ENCODE assay signal across 9 cellular contexts in genomic region chr22:35552186-35552842, GRCh38. TPM values are rescaled to one million over a fixed set of nuclear protein-coding genes. Genes with fewer than 3 reads are reported as not detected.
A peak's percentile ranks its signal among the peaks of the same experiment; 100 is the strongest.
DNase-seq lines count a peak whose midpoint lies in the region; ATAC-seq, FAIRE-seq and TF ChIP-seq lines count a peak whose summit lies in the region.
"Had no signal": no experiment of that assay in that cellular context is flagged by ENCODE, and none has a peak within 500 bp of the region (broad histone marks: within the 10 kb centered on the region; RNA-seq: fewer than 3 reads in every experiment).

No MANE protein-coding gene starts in this region.

- H2BK120ac ChIP-seq in H1 (replicated peaks; ENCODE audit: low read depth, low read length): no peak overlapping the region

- H3K4me2 ChIP-seq in H1 (ENCODE audit: insufficient read depth in 1 of 2, low read depth in 2 of 2, low read length in 2 of 2): peak overlapping the region; percentile 1 to 35; a peak in 1 of 4 replicates

- peak overlapping the region; percentile 24; the same call in 1 of the 2 replicates for H2AFZ ChIP-seq in H1 (ENCODE audit: low read length)
- H2AFZ ChIP-seq: parathyroid adenoma had no signal

- peaks cover 0 to 23% (median 11%) of the 10 kb centered on the region in 4 experiments; a peak in 6 of 7 replicates for H3K4me1 ChIP-seq in H1 (replicated peaks in 1 of 4; ENCODE audit: control insufficient read depth in 3 of 4, insufficient read depth in 4 of 4, low read length in 3 of 4)
- H3K4me1 ChIP-seq: parathyroid adenoma had no signal

- no peaks in the 10 kb centered on the region; a peak in 1 of 7 replicates for H3K27me3 ChIP-seq in H1 (replicated peaks in 1 of 4; ENCODE audit: control insufficient read depth in 3 of 4, extremely low read depth in 1 of 4, insufficient read depth in 3 of 4, low read length in 3 of 4)

- no peak overlapping the region; the same call in 1 of the 2 replicates for H4K8ac ChIP-seq in H1 (ENCODE audit: extremely low read depth, insufficient read depth, low read length)

- DNase-seq in AG08396 (ENCODE audit: low spot score): peak; percentile 66
- DNase-seq in HuH-7 (ENCODE audit: low spot score): peak; percentile 69
- DNase-seq in activated CD4-positive, alpha-beta T cell treated with anti-CD3 and anti-CD28 coated beads, Interleukin-2, amount 10 ng/mL, durations not matched to agents 7 days and 5 days: peak; percentile 94
- peak in 1 of 2 experiments; percentile 94 for DNase-seq in H1 (ENCODE audit: low read depth in 1 of 2, low spot score in 2 of 2)
- peak; percentile 69 to 79 (median 70) for DNase-seq in stimulated activated CD4-positive, alpha-beta T cell treated with anti-CD3 and anti-CD28 coated beads, TNF-alpha, amount 100 ng/mL, for 48 hours (ENCODE audit: low read depth in 3 of 3)
- no peak for DNase-seq in DMS79 (lab: John Stamatoyannopoulos, UW)

- no peak overlapping the region for H3K18ac ChIP-seq in H1 (ENCODE audit: extremely low read depth, low read length)

- no peak overlapping the region for H3K4me3 ChIP-seq in H1 (ENCODE audit: extremely low read depth in 1 of 4, insufficient read depth in 2 of 4, low read depth in 3 of 4, low read length in 4 of 4)

- H4K5ac ChIP-seq in H1 (ENCODE audit: insufficient read length, low read depth, low read length): no peak overlapping the region

- peak overlapping the region; percentile 73; the same call in 1 of the 2 replicates for H2BK5ac ChIP-seq in H1 (ENCODE audit: low read depth, low read length)

- TF ChIP-seq RAD21 in H1 (IDR thresholded peaks at IDR 0.05 in 1 of 2, conservative IDR thresholded peaks at IDR 0.05 in 1 of 2; ENCODE audit: low read depth in 2 of 2, low read length in 2 of 2): no peak

- CTCF ChIA-PET in activated CD4-positive, alpha-beta T cell treated with anti-CD3 and anti-CD28 coated beads, Interleukin-2, amount 10 ng/mL, durations not matched to agents 7 days and 5 days (lab: Charles Lee): interaction anchor here (1.3 to 2.1 kb wide), 3 partner anchors 11 to 23 kb away, joined by 3 to 11 read pairs (median 6); partner anchors contain the start of gene RASD2
- CTCF ChIA-PET in H1 (lab: Charles Lee; ENCODE audit: partially characterized antibody): interaction anchor here (0.8 to 6.2 kb wide), 6 partner anchors 12 to 91 kb away, joined by 3 to 51 read pairs (median 10); partner anchors contain the start of gene RASD2

- no peak overlapping the region; the same call in 1 of the 2 replicates for H2BK15ac ChIP-seq in H1 (ENCODE audit: low read length)

- WGBS in H1 (ENCODE audit: extremely low coverage in 1 of 2, insufficient coverage in 1 of 2, insufficient read length in 1 of 2, insufficient replicate concordance in 2 of 2, low coverage in 1 of 2, low lambda C conversion rate in 2 of 2, missing lambda C conversion rate in 1 of 2), 2 experiments: 42% methylated on average over 14 of the region's 14 CpGs; no CpG with 5 or more reads in 1 of the 2 experiments

- no peak overlapping the region for H4K91ac ChIP-seq in H1 (replicated peaks; ENCODE audit: insufficient read length, low read length)

- H3K4me3 Mint-ChIP-seq in activated CD4-positive, alpha-beta T cell treated with anti-CD3 and anti-CD28 coated beads, Interleukin-2, amount 10 ng/mL, durations not matched to agents 7 days and 5 days: peak overlapping the region; percentile 2

- no peaks in the 10 kb centered on the region for H3K79me2 ChIP-seq in H1 (ENCODE audit: control insufficient read depth in 1 of 2, insufficient read depth in 2 of 2, low read length in 2 of 2)
- H3K79me2 ChIP-seq: parathyroid adenoma had no signal

- TF ChIP-seq POLR2A in H1 (IDR thresholded peaks at IDR 0.05; ENCODE audit: control extremely low read depth in 1 of 2, low read depth in 2 of 2, low read length in 2 of 2): no peak

- no peak overlapping the region for H3K14ac ChIP-seq in H1 (ENCODE audit: insufficient read length)

- no peak for ATAC-seq in HG03460 (IDR thresholded peaks at IDR 0.05; ENCODE audit: unreplicated experiment)
- ATAC-seq in HG03457 (IDR thresholded peaks at IDR 0.05; ENCODE audit: unreplicated experiment): no peak

- H3K23ac ChIP-seq in H1 (ENCODE audit: insufficient read length): no peak overlapping the region

- H3K4ac ChIP-seq in H1 (replicated peaks; ENCODE audit: insufficient read length, low read depth, low read length): no peak overlapping the region

- H2BK12ac ChIP-seq in H1 (ENCODE audit: low read depth, low read length): peak overlapping the region; percentile 71; the same call in 1 of the 2 replicates

- H2AK5ac ChIP-seq in H1 (ENCODE audit: low read depth, low read length): no peak overlapping the region; the same call in 1 of the 2 replicates

- TF ChIP-seq EP300 in H1 (IDR thresholded peaks at IDR 0.05; ENCODE audit: borderline replicate concordance in 1 of 2, low read depth in 2 of 2, low read length in 2 of 2): no peak

- peaks cover 7% of the 10 kb centered on the region for H3K27me3 Mint-ChIP-seq in activated CD4-positive, alpha-beta T cell treated with anti-CD3 and anti-CD28 coated beads, Interleukin-2, amount 10 ng/mL, durations not matched to agents 7 days and 5 days

- FAIRE-seq in H1 (lab: Jason Lieb, UNC): peak; percentile 36

- no peaks in the 10 kb centered on the region for H3K36me3 Mint-ChIP-seq in activated CD4-positive, alpha-beta T cell treated with anti-CD3 and anti-CD28 coated beads, Interleukin-2, amount 10 ng/mL, durations not matched to agents 7 days and 5 days (ENCODE audit: low read depth)

- no peaks in the 10 kb centered on the region for H3K9me3 ChIP-seq in H1 (ENCODE audit: insufficient read depth in 2 of 2, low read depth in 1 of 2, low read length in 1 of 2)

- peak overlapping the region; percentile 87 for H3K27ac Mint-ChIP-seq in activated CD4-positive, alpha-beta T cell treated with anti-CD3 and anti-CD28 coated beads, Interleukin-2, amount 10 ng/mL, durations not matched to agents 7 days and 5 days

- no peaks in the 10 kb centered on the region for H3K79me1 ChIP-seq in H1 (ENCODE audit: low read depth, low read length)

- H3K9ac ChIP-seq in H1 (replicated peaks in 1 of 4; ENCODE audit: extremely low read depth in 1 of 4, low read depth in 3 of 4, low read length in 3 of 4): no peak overlapping the region
- H3K9ac ChIP-seq: parathyroid adenoma had no signal

- H2BK20ac ChIP-seq in H1 (ENCODE audit: low read length): no peak overlapping the region; the same call in 1 of the 2 replicates

- peaks cover 18% of the 10 kb centered on the region for H3K4me1 Mint-ChIP-seq in activated CD4-positive, alpha-beta T cell treated with anti-CD3 and anti-CD28 coated beads, Interleukin-2, amount 10 ng/mL, durations not matched to agents 7 days and 5 days

- H3K23me2 ChIP-seq in H1 (ENCODE audit: low read depth, low read length): no peaks in the 10 kb centered on the region; the same call in 1 of the 2 replicates

- H3K56ac ChIP-seq in H1 (replicated peaks; ENCODE audit: insufficient read length, low read depth, low read length): no peak overlapping the region

- no peaks in the 10 kb centered on the region for H3K36me3 ChIP-seq in H1 (ENCODE audit: control insufficient read depth in 2 of 4, insufficient read depth in 4 of 4, low read length in 3 of 4)

- POLR2A ChIA-PET in activated CD4-positive, alpha-beta T cell treated with anti-CD3 and anti-CD28 coated beads, Interleukin-2, amount 10 ng/mL, durations not matched to agents 7 days and 5 days (lab: Charles Lee): no interaction called here
- POLR2A ChIA-PET in H1 (lab: Charles Lee; ENCODE audit: partially characterized antibody): interaction anchor here (0.8 to 1.7 kb wide), 6 partner anchors 8 to 122 kb away, joined by 3 to 4 read pairs (median 4); no protein-coding TSS in a partner anchor

- TF ChIP-seq CTCF in H1 (IDR thresholded peaks at IDR 0.05; ENCODE audit: control extremely low read depth in 1 of 3, insufficient read depth in 1 of 3, low read depth in 1 of 3, low read length in 3 of 3): no peak

- H4K20me1 ChIP-seq in H1 (replicated peaks in 1 of 2; ENCODE audit: control insufficient read depth in 1 of 2, insufficient read depth in 2 of 2, low read length in 2 of 2): no peaks in the 10 kb centered on the region

- H3K9me3 Mint-ChIP-seq in activated CD4-positive, alpha-beta T cell treated with anti-CD3 and anti-CD28 coated beads, Interleukin-2, amount 10 ng/mL, durations not matched to agents 7 days and 5 days: no peaks in the 10 kb centered on the region

- no peak overlapping the region for H3K27ac ChIP-seq in H1 (ENCODE audit: low read depth, low read length)
- H3K27ac ChIP-seq: parathyroid adenoma had no signal

TF ChIP-seq in H1, 55 proteins besides CTCF, POLR2A, EP300 and RAD21:
- TF ChIP-seq SP1 (IDR thresholded peaks at IDR 0.05; ENCODE audit: low read depth, low read length) (peak; percentile 41; the same call in 1 of the 2 replicates), TCF12 (IDR thresholded peaks at IDR 0.05; ENCODE audit: low read depth, low read length) (no peak)

RNA-seq across cellular contexts. Expression of gene RASD2, which starts 11.7 kb away (rescaled TPM):
- not detected for total RNA-seq in activated CD4-positive, alpha-beta T cell treated with anti-CD3 and anti-CD28 coated beads, Interleukin-2, amount 10 ng/mL, durations not matched to agents 7 days and 5 days
- 4.4 and 5.1 TPM in 2 replicates for total RNA-seq in H1 (2021; fragmentation: NEBNext Ultra II Directional; extraction: Animal tissue kit (Norgen Biotek cat#: 25700))
- 1.9 and 3.8 TPM in 2 replicates for polyA plus RNA-seq in H1 (2011; rRNA removed)
- polyA plus RNA-seq in H1 (2011; cell fraction: cytosol; rRNA removed): 1.5 TPM
- polyA plus RNA-seq in H1 (2011; cell fraction: nucleus; rRNA removed): 2.6 TPM
- polyA plus RNA-seq in H1 (2012, experiment 1 of 2): 2.0 to 4.3 TPM (median 3.4 TPM) in 4 replicates
- 3.1 TPM for polyA plus RNA-seq in H1 (2012, experiment 2 of 2)
- polyA plus RNA-seq in H1 (2013, experiment 1 of 2): 3.4 TPM
- 3.6 TPM for polyA plus RNA-seq in H1 (2013, experiment 2 of 2)
- 1.5 and 1.9 TPM in 2 replicates for polyA minus RNA-seq in H1 (2011; rRNA and poly(A)+ RNA removed)
- 3.6 TPM for polyA minus RNA-seq in H1 (2011; cell fraction: cytosol; rRNA and poly(A)+ RNA removed)
- polyA minus RNA-seq in H1 (2011; cell fraction: nucleus; rRNA and poly(A)+ RNA removed): 1.8 TPM
